Comparison of ENCODE assay signal across 8 cellular contexts in the genomic region with DNA sequence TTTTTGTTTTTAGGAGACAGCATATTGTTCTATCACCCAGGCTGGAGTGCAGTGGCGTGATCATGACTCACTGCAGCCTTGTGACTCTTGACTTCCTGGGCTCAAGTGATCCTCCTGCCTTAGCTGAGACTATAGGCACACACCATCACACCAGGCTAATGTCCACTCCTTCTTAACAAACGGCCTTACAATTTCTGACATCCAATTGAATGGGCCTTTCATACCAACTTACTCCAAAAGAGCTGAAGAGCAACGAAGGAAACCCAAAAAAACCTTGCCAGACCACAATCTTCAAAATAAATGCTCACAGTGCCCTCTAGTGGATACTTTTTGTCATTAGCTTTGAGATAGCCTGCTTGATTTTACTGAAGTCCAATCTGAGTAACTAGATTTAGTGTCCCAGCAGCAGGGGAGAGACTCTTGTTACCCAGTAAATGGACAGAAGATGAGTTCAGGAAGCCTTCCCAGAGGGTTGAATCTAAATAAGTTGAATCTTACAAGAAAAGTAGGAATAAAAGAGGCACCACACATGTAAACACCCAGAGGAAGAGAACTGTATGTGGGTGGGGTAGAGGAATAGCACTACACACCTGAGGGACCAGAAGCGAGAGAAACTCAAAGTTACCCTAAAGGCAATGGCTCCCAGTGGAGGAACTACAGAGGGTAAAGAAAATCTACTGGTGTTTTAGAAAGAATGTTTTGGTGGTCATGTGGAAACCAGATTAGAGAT. TPM values are rescaled to one million over a fixed set of nuclear protein-coding genes. Genes with fewer than 3 reads are reported as not detected.
A peak's percentile ranks its signal among the peaks of the same experiment; 100 is the strongest.
DNase-seq lines count a peak whose midpoint lies in the region; ATAC-seq and TF ChIP-seq lines count a peak whose summit lies in the region.

No MANE protein-coding gene starts in this region.

- H3F3A ChIP-seq in Loucy (ENCODE audit: low read depth), result no peaks in the 10 kb centered on the region

- no peaks in the 10 kb centered on the region for H3K27me3 Mint-ChIP-seq in stimulated activated memory B cell treated with anti-CD40 and anti-IgM and Interleukin-4, amounts not matched to agents 10 μg/mL and 1 μg/mL and 100 μg/mL, for 72 hours

- peak overlapping the region; percentile 72 for H3K27ac Mint-ChIP-seq in stimulated activated memory B cell treated with anti-CD40 and anti-IgM and Interleukin-4, amounts not matched to agents 10 μg/mL and 1 μg/mL and 100 μg/mL, for 72 hours

- H3K4me2 ChIP-seq in HCT116 (ENCODE audit: low read length) (no peak overlapping the region), Loucy (ENCODE audit: low read depth, low read length, poor library complexity, severe bottlenecking) (peak overlapping the region; percentile 78)

- peaks cover 38 to 59% of the 10 kb centered on the region in 2 experiments for H3K36me3 ChIP-seq in HCT116 (ENCODE audit: control insufficient read depth in 1 of 2, insufficient read depth in 2 of 2, low read length in 2 of 2)
- H3K36me3 ChIP-seq in Loucy (ENCODE audit: insufficient read depth, low read length), result peaks cover 88% of the 10 kb centered on the region
- H3K36me3 ChIP-seq in brain microvascular endothelial cell (replicated peaks), result peaks cover 64% of the 10 kb centered on the region

- no peak overlapping the region for H3K4me3 ChIP-seq in HCT116 (replicated peaks in 1 of 2; ENCODE audit: low read depth in 1 of 2, low read length in 2 of 2)
- peak overlapping the region; percentile 40 for H3K4me3 ChIP-seq in Loucy (ENCODE audit: low read length, poor library complexity, severe bottlenecking)
- H3K4me3 ChIP-seq in brain microvascular endothelial cell (ENCODE audit: low read depth, low read length), result no peak overlapping the region

- BruUV-seq in HCT116 (replicated peaks; lab: Mats Ljungman, UMichigan), result no TSS peak

- intact Hi-C loops in HCT116 (cut with micrococcal nuclease), result loop anchor here (2.0 to 5.0 kb wide), 2 partner anchors 295 to 1349 kb away; no protein-coding TSS in a partner anchor

- H3K9me2 ChIP-seq in HCT116 (ENCODE audit: insufficient read depth) (no peaks in the 10 kb centered on the region), Loucy (replicated peaks; ENCODE audit: low read depth, low read length) (no peaks in the 10 kb centered on the region)

- TF ChIP-seq RAD21 in HCT116 (IDR thresholded peaks at IDR 0.05; ENCODE audit: low read depth), result peak; percentile 47

- CTCF ChIA-PET in HCT116 (lab: Charles Lee), result interaction anchor here (0.6 to 2.2 kb wide), 16 partner anchors 8 to 1771 kb away, joined by 3 to 18 read pairs (median 4); no protein-coding TSS in a partner anchor

- H3K4me3 Mint-ChIP-seq in stimulated activated memory B cell treated with anti-CD40 and anti-IgM and Interleukin-4, amounts not matched to agents 10 μg/mL and 1 μg/mL and 100 μg/mL, for 72 hours, result peak overlapping the region; percentile 21

- POLR2A ChIA-PET in HCT116 (lab: Charles Lee), result no interaction called here

- H3K4me1 ChIP-seq in HCT116 (ENCODE audit: control insufficient read depth in 1 of 2, insufficient read depth in 2 of 2, low read length in 2 of 2) (no peaks in the 10 kb centered on the region), Loucy (ENCODE audit: insufficient read depth, low read length, poor library complexity, severe bottlenecking) (peaks cover 36% of the 10 kb centered on the region)

- in situ Hi-C loops in brain microvascular endothelial cell (cut with HindIII; ENCODE audit: low pct_ligation_motif_present, low sequenced_read_pairs), result no loop called here

- H3K27me3 ChIP-seq in HCT116 (ENCODE audit: insufficient read depth, low read length), result no peaks in the 10 kb centered on the region
- no peaks in the 10 kb centered on the region for H3K27me3 ChIP-seq in Loucy (ENCODE audit: insufficient read depth, low read length, poor library complexity, severe bottlenecking)
- H3K27me3 ChIP-seq in brain microvascular endothelial cell (replicated peaks), result no peaks in the 10 kb centered on the region

- H2AFZ ChIP-seq in HCT116 (ENCODE audit: low read depth, low read length, poor library complexity, severe bottlenecking), result no peak overlapping the region
- H2AFZ ChIP-seq in Loucy (ENCODE audit: low read length), result no peak overlapping the region

- H3K9me3 ChIP-seq in HCT116 (ENCODE audit: control insufficient read depth in 1 of 2, insufficient read depth in 1 of 2, low read depth in 1 of 2, low read length in 2 of 2) (no peaks in the 10 kb centered on the region), Loucy (ENCODE audit: insufficient read depth, low read depth, low read length) (no peaks in the 10 kb centered on the region)

- H3K9ac ChIP-seq in HCT116 (ENCODE audit: low read length) (no peak overlapping the region), Loucy (ENCODE audit: low read depth, low read length, poor library complexity, severe bottlenecking) (peak overlapping the region; percentile 21)

- no peak for TF ChIP-seq POLR2A in HCT116 (IDR thresholded peaks at IDR 0.05; ENCODE audit: borderline replicate concordance, extremely low read depth, insufficient read depth, insufficient read length)

- DNase-seq in A172 (ENCODE audit: low spot score), result peak; percentile 80
- peak; percentile 11 for DNase-seq in GDM1 (lab: John Stamatoyannopoulos, UW)
- DNase-seq in HCT116 (ENCODE audit: low read depth, low spot score), result peak; percentile 49
- peak; percentile 70 for DNase-seq in RPMI7951 (ENCODE audit: low read depth)
- DNase-seq in brain microvascular endothelial cell, result peak; percentile 82
- peak; percentile 95 for DNase-seq in inferior parietal cortex (ENCODE audit: extremely low spot score)

- H4K20me1 ChIP-seq in HCT116 (ENCODE audit: insufficient read depth) (no peaks in the 10 kb centered on the region), Loucy (ENCODE audit: insufficient read depth, low read length, poor library complexity, severe bottlenecking) (peaks cover 64% of the 10 kb centered on the region)

- peaks cover 46% of the 10 kb centered on the region for H3K4me1 Mint-ChIP-seq in stimulated activated memory B cell treated with anti-CD40 and anti-IgM and Interleukin-4, amounts not matched to agents 10 μg/mL and 1 μg/mL and 100 μg/mL, for 72 hours

- peaks cover 63% of the 10 kb centered on the region for H3K79me2 ChIP-seq in HCT116 (ENCODE audit: insufficient read depth, low read length)
- peaks cover 53% of the 10 kb centered on the region for H3K79me2 ChIP-seq in Loucy (ENCODE audit: insufficient read depth, low read length)

- no peaks in the 10 kb centered on the region for H3K9me3 Mint-ChIP-seq in stimulated activated memory B cell treated with anti-CD40 and anti-IgM and Interleukin-4, amounts not matched to agents 10 μg/mL and 1 μg/mL and 100 μg/mL, for 72 hours

- TF ChIP-seq CTCF in HCT116 (IDR thresholded peaks at IDR 0.05 in 2 of 3, conservative IDR thresholded peaks at IDR 0.05 in 1 of 3; ENCODE audit: borderline replicate concordance in 1 of 3, insufficient read depth in 1 of 3, low read depth in 2 of 3, low read length in 2 of 3) (peak; percentile 32 to 84 (median 54); a peak in 5 of 6 replicates), Loucy (conservative IDR thresholded peaks at IDR 0.05; ENCODE audit: low read length) (peak; percentile 86), brain microvascular endothelial cell (IDR thresholded peaks at IDR 0.05; ENCODE audit: low read depth, low read length, missing control alignments) (peak; percentile 64)

- RAD21 ChIA-PET in HCT116 (lab: Charles Lee; ENCODE audit: low non-redundant PET in 1 of 2, low total read pairs in 2 of 2, uncharacterized antibody in 2 of 2, unreplicated experiment in 2 of 2), result interaction anchor here (0.6 to 0.9 kb wide), 3 partner anchors 121 to 321 kb away, joined by 3 to 5 read pairs (median 3); no protein-coding TSS in a partner anchor

- peaks cover 52% of the 10 kb centered on the region for H3K36me3 Mint-ChIP-seq in stimulated activated memory B cell treated with anti-CD40 and anti-IgM and Interleukin-4, amounts not matched to agents 10 μg/mL and 1 μg/mL and 100 μg/mL, for 72 hours

- H3K27ac ChIP-seq in HCT116 (ENCODE audit: low read depth, low read length) (no peak overlapping the region), brain microvascular endothelial cell (peak overlapping the region; percentile 82)

- peak; percentile 82 for ATAC-seq in HCT116
- ATAC-seq in stimulated activated memory B cell treated with anti-CD40 and anti-IgM and Interleukin-4, amounts not matched to agents 10 μg/mL and 1 μg/mL and 100 μg/mL, for 72 hours, result peak; percentile 72

TF ChIP-seq in HCT116, 20 proteins besides CTCF, POLR2A, EP300 and RAD21:
- TF ChIP-seq, protein P1, sequence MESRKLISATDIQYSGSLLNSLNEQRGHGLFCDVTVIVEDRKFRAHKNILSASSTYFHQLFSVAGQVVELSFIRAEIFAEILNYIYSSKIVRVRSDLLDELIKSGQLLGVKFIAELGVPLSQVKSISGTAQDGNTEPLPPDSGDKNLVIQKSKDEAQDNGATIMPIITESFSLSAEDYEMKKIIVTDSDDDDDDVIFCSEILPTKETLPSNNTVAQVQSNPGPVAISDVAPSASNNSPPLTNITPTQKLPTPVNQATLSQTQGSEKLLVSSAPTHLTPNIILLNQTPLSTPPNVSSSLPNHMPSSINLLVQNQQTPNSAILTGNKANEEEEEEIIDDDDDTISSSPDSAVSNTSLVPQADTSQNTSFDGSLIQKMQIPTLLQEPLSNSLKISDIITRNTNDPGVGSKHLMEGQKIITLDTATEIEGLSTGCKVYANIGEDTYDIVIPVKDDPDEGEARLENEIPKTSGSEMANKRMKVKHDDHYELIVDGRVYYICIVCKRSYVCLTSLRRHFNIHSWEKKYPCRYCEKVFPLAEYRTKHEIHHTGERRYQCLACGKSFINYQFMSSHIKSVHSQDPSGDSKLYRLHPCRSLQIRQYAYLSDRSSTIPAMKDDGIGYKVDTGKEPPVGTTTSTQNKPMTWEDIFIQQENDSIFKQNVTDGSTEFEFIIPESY (IDR thresholded peaks at IDR 0.05; ENCODE audit: extremely low read depth, insufficient replicate concordance, low read length), result no peak
- TF ChIP-seq FOSL1 (IDR thresholded peaks at IDR 0.05; ENCODE audit: low read depth), result no peak
- no peak for TF ChIP-seq ZNF274 (IDR thresholded peaks at IDR 0.05; ENCODE audit: low read depth, low read length)
- no peak for TF ChIP-seq JUND (IDR thresholded peaks at IDR 0.05)
- TF ChIP-seq YY1 (IDR thresholded peaks at IDR 0.05; ENCODE audit: extremely low read depth, insufficient replicate concordance, low read depth, low read length), result no peak
- no peak for TF ChIP-seq CEBPB (IDR thresholded peaks at IDR 0.05; ENCODE audit: low read depth)
TF ChIP-seq in HCT116: peak in this region for 0.

RNA-seq across cellular contexts. Expression of a gene that starts 9.3 kb away (rescaled TPM):
- 58.9 and 73.0 TPM in 2 replicates for total RNA-seq in A172 (2014; rRNA removed; shearing (Covaris generic))
- total RNA-seq in HCT116 (2021; ENCODE audit: unreplicated experiment), result 25.2 TPM
- 25.2 and 26.6 TPM in 2 replicates for polyA plus RNA-seq in HCT116 (2012)
- 20.9 and 28.2 TPM in 2 replicates for total RNA-seq in RPMI7951 (2014; rRNA removed; shearing (Covaris generic))

Comparison
In these comparisons a context has a peak if more than half of its experiments do, and no peak if none do; other contexts are left out.
1. DNase-seq: peak in every context shown above with its lines; median percentile 95 in inferior parietal cortex; 82 in brain microvascular endothelial cell; 80 in A172; 70 in RPMI7951; 49 in HCT116; 11 in GDM1.